Comparison of ENCODE assay signal across 9 cellular contexts in genomic region chr13:49652691-49653305, GRCh38. TPM values are rescaled to one million over a fixed set of nuclear protein-coding genes. Genes with fewer than 3 reads are reported as not detected.
DNase-seq lines count a peak whose midpoint lies in the region; ATAC-seq and TF ChIP-seq lines count a peak whose summit lies in the region.
"Had no signal": no experiment of that assay in that cellular context is flagged by ENCODE, and none has a peak within 500 bp of the region (broad histone marks: within the 10 kb centered on the region; RNA-seq: fewer than 3 reads in every experiment).

No MANE protein-coding gene starts in this region.

- H3K4me2 ChIP-seq in DND-41 (ENCODE audit: insufficient read depth, low read length): no peak overlapping the region

- H3K27me3 Mint-ChIP-seq in naive thymus-derived CD4-positive, alpha-beta T cell: no peaks in the 10 kb centered on the region

- H3K27ac ChIP-seq in DND-41 (ENCODE audit: low read length): no peak overlapping the region
- no peak overlapping the region for H3K27ac ChIP-seq in dorsolateral prefrontal cortex
- no peak overlapping the region for H3K27ac ChIP-seq in naive thymus-derived CD4-positive, alpha-beta T cell (ENCODE audit: low read depth, low read length)
- H3K27ac ChIP-seq in vagina: no peak overlapping the region
- H3K27ac ChIP-seq: neutrophil had no signal

- ATAC-seq in DND-41 (ENCODE audit: insufficient read depth, low read depth): peak; percentile 68
- ATAC-seq in HG03135 (IDR thresholded peaks at IDR 0.05; ENCODE audit: unreplicated experiment): peak; percentile 60
- ATAC-seq in naive thymus-derived CD4-positive, alpha-beta T cell: peak; percentile 60

- H3K27me3 ChIP-seq in DND-41 (ENCODE audit: insufficient read depth, low read length, poor library complexity): no peaks in the 10 kb centered on the region
- no peaks in the 10 kb centered on the region for H3K27me3 ChIP-seq in dorsolateral prefrontal cortex
- H3K27me3 ChIP-seq in naive thymus-derived CD4-positive, alpha-beta T cell (ENCODE audit: control insufficient read depth in 2 of 2, insufficient read depth in 2 of 2, low read length in 2 of 2): no peaks in the 10 kb centered on the region
- no peaks in the 10 kb centered on the region for H3K27me3 ChIP-seq in vagina
- H3K27me3 ChIP-seq: neutrophil had no signal

- intact Hi-C loops in dorsolateral prefrontal cortex (cut with DNase I): no loop called here
- intact Hi-C loops in naive thymus-derived CD4-positive, alpha-beta T cell (cut with micrococcal nuclease): loop anchor here (1.0 to 5.0 kb wide), 2 partner anchors 195 to 196 kb away; no protein-coding TSS in a partner anchor
- intact Hi-C loops in vagina (cut with DNase I): no loop called here

- no peaks in the 10 kb centered on the region for H4K20me1 ChIP-seq in DND-41 (ENCODE audit: insufficient read depth, low read length)

- peaks cover 0 to 7% (median 0%) of the 10 kb centered on the region in 7 donors for H3K4me1 Mint-ChIP-seq in naive thymus-derived CD4-positive, alpha-beta T cell

- no peak overlapping the region for H3K9ac ChIP-seq in DND-41 (ENCODE audit: low read depth, low read length)

- H3K4me3 ChIP-seq in DND-41 (ENCODE audit: low read depth in 1 of 2, low read length in 2 of 2) (no peak overlapping the region), dorsolateral prefrontal cortex (no peak overlapping the region), vagina (no peak overlapping the region)
- no peak overlapping the region for H3K4me3 ChIP-seq in naive thymus-derived CD4-positive, alpha-beta T cell (ENCODE audit: low read length)

- H3K4me1 ChIP-seq in DND-41 (ENCODE audit: insufficient read depth, low read length) (no peaks in the 10 kb centered on the region), vagina (no peaks in the 10 kb centered on the region)
- H3K4me1 ChIP-seq in naive thymus-derived CD4-positive, alpha-beta T cell (ENCODE audit: control insufficient read depth in 2 of 2, insufficient read depth in 2 of 2, low read length in 2 of 2): no peaks in the 10 kb centered on the region

- H3K9me3 ChIP-seq in DND-41 (ENCODE audit: insufficient read depth, low read length, severe bottlenecking) (no peaks in the 10 kb centered on the region), vagina (no peaks in the 10 kb centered on the region)
- H3K9me3 ChIP-seq in naive thymus-derived CD4-positive, alpha-beta T cell (ENCODE audit: control insufficient read depth in 2 of 3, low read length in 3 of 3): no peaks in the 10 kb centered on the region
- H3K9me3 ChIP-seq: neutrophil had no signal

- H3K4me3 Mint-ChIP-seq in naive thymus-derived CD4-positive, alpha-beta T cell: no peak overlapping the region

- no peaks in the 10 kb centered on the region for H3K79me2 ChIP-seq in DND-41 (ENCODE audit: insufficient read depth, low read length)

- no peaks in the 10 kb centered on the region for H3K9me3 Mint-ChIP-seq in naive thymus-derived CD4-positive, alpha-beta T cell

- CTCF ChIA-PET in naive thymus-derived CD4-positive, alpha-beta T cell (lab: Charles Lee): no interaction called here

- peaks cover 0 to 6% (median 2%) of the 10 kb centered on the region in 5 donors for H3K36me3 Mint-ChIP-seq in naive thymus-derived CD4-positive, alpha-beta T cell

- no peak overlapping the region for H3K27ac Mint-ChIP-seq in naive thymus-derived CD4-positive, alpha-beta T cell

- TF ChIP-seq POLR2A in vagina (IDR thresholded peaks at IDR 0.05): no peak

- DNase-seq in DND-41 (peak; percentile 26), OCI-M1 (lab: John Stamatoyannopoulos, UW) (peak; percentile 78), dorsolateral prefrontal cortex (no peak), vagina (ENCODE audit: extremely low spot score in 2 of 2) (no peak), T-helper 9 cell (no peak)
- DNase-seq in naive thymus-derived CD4-positive, alpha-beta T cell: no peak
- DNase-seq in stimulated activated CD4-positive, alpha-beta T cell treated with anti-CD3 and anti-CD28 coated beads, Interleukin-12 subunit alpha, Interleukin-12 subunit beta, amount 100 ng/mL, for 4 hours: no peak

- no peak overlapping the region for H2AFZ ChIP-seq in DND-41 (ENCODE audit: low read depth, low read length)

- TF ChIP-seq CTCF in DND-41 (IDR thresholded peaks at IDR 0.05; ENCODE audit: borderline replicate concordance, extremely low read depth, low read length, poor library complexity, severe bottlenecking): peak; percentile 62
- TF ChIP-seq CTCF in dorsolateral prefrontal cortex (IDR thresholded peaks at IDR 0.05 in 54 of 56, conservative IDR thresholded peaks at IDR 0.05 in 2 of 56; ENCODE audit: low read depth in 1 of 56, partially characterized antibody in 56 of 56): peak in 48 of 56 donors; percentile 5 to 56 (median 36)
- TF ChIP-seq CTCF in vagina (IDR thresholded peaks at IDR 0.05): no peak

- POLR2A ChIA-PET in naive thymus-derived CD4-positive, alpha-beta T cell (lab: Charles Lee): no interaction called here

- peaks cover under 1% of the 10 kb centered on the region; the same call in 1 of the 2 replicates for H3K36me3 ChIP-seq in DND-41 (ENCODE audit: insufficient read depth, low read length)
- no peaks in the 10 kb centered on the region for H3K36me3 ChIP-seq in naive thymus-derived CD4-positive, alpha-beta T cell (ENCODE audit: control insufficient read depth in 2 of 3, insufficient read depth in 3 of 3, low read length in 3 of 3)
- no peaks in the 10 kb centered on the region for H3K36me3 ChIP-seq in vagina
- H3K36me3 ChIP-seq: neutrophil had no signal

RNA-seq across cellular contexts. Expression of gene ARL11, which starts 24.5 kb away (rescaled TPM):
- total RNA-seq in dorsolateral prefrontal cortex (1 to 10 TPM in 4 of 120 experiments, under 1 TPM in 110, not detected in 6; 0.12 to 1.6 (median 0.38) TPM), vagina (0.98 TPM)
- total RNA-seq in naive thymus-derived CD4-positive, alpha-beta T cell: 1 to 10 TPM in 2 of 5 experiments, under 1 TPM in 3; 0.48 to 3.4 (median 0.95) TPM
- under 1 TPM; 0.30 to 0.38 TPM for polyA plus RNA-seq in naive thymus-derived CD4-positive, alpha-beta T cell

RNA-seq across cellular contexts. Expression of gene EBPL, which starts 38.5 kb away (rescaled TPM):
- total RNA-seq in dorsolateral prefrontal cortex (10 to 100 TPM in 114 of 120 experiments, 1 to 10 TPM in 6; 7.7 to 28.0 (median 16.7) TPM), vagina (90.8 TPM)
- total RNA-seq in naive thymus-derived CD4-positive, alpha-beta T cell: 10 to 100 TPM; 13.3 to 34.9 (median 20.4) TPM
- 10 to 100 TPM; 60.7 to 74.6 TPM for polyA plus RNA-seq in naive thymus-derived CD4-positive, alpha-beta T cell

Comparison
In these comparisons a context has a peak if more than half of its experiments do, and no peak if none do; other contexts are left out.
1. DNase-seq: peak in DND-41 (single experiment) and OCI-M1 (single experiment); none in dorsolateral prefrontal cortex (0 of 10), naive thymus-derived CD4-positive, alpha-beta T cell (0 of 9), vagina (0 of 2), stimulated activated CD4-positive, alpha-beta T cell treated with anti-CD3 and anti-CD28 coated beads, Interleukin-12 subunit alpha, Interleukin-12 subunit beta, amount 100 ng/mL, for 4 hours (single experiment) and T-helper 9 cell (single experiment).
2. CTCF ChIP-seq: peak in DND-41 (single experiment) and dorsolateral prefrontal cortex (48 of 56); none in vagina (0 of 3).
3. intact Hi-C loops: an anchor here in naive thymus-derived CD4-positive, alpha-beta T cell (1.0 to 5.0 kb wide); none called in dorsolateral prefrontal cortex and vagina.
4. Peak in every context shown above with its lines, with median percentiles within 50 percentile points of each other: ATAC-seq.